Comparison of ENCODE assay signal across 27 cellular contexts in genomic region chr1:42779725-42780124, GRCh38. TPM values are rescaled to one million over a fixed set of nuclear protein-coding genes. Genes with fewer than 3 reads are reported as not detected.
DNase-seq lines count a peak whose midpoint lies in the region; ATAC-seq, FAIRE-seq and TF ChIP-seq lines count a peak whose summit lies in the region.
"Had no signal": no experiment of that assay in that cellular context is flagged by ENCODE, and none has a peak within 500 bp of the region (broad histone marks: within the 10 kb centered on the region; RNA-seq: fewer than 3 reads in every experiment).

No MANE protein-coding gene starts in this region.

- H3K9me3 ChIP-seq in Caco-2 = no peaks in the 10 kb centered on the region
- H3K9me3 ChIP-seq: BE2C, HAP-1 had no signal

- DNase-seq in activated CD8-positive, alpha-beta T cell treated with anti-CD3 and anti-CD28 coated beads for 36 hours = no peak
- no peak for DNase-seq in activated CD8-positive, alpha-beta T cell treated with anti-CD3 and anti-CD28 coated beads, Interleukin-2, amount 10 ng/mL, durations not matched to agents 7 days and 5 days
- DNase-seq in GM12865 (ENCODE audit: low read depth) (peak; percentile 44), GM19239 (ENCODE audit: insufficient read length, low spot score) (no peak), Caco-2 (no peak), NCI-H2196 (lab: John Stamatoyannopoulos, UW; ENCODE audit: unreplicated experiment) (no peak)
- DNase-seq: BE2C; CD4-positive, CD25-positive, alpha-beta regulatory T cell; COR-L47; DMS153; GF-D8; Karpas-422; NCI-H1092; NCI-H1436 treated with DMSO at 0.1 percent for 48 hours; NCI-H2029 treated with DMSO at 0.1 percent for 48 hours; NCI-H2171 treated with DMSO at 0.1 percent for 48 hours; NCI-H446 treated with DMSO at 0.1 percent for 48 hours; NCI-H69; Right ventricle myocardium superior had no signal

- H3K4me3 Mint-ChIP-seq in activated CD8-positive, alpha-beta T cell treated with anti-CD3 and anti-CD28 coated beads for 36 hours = no peak overlapping the region
- H3K4me3 Mint-ChIP-seq in activated CD8-positive, alpha-beta T cell treated with anti-CD3 and anti-CD28 coated beads, Interleukin-2, amount 10 ng/mL, durations not matched to agents 7 days and 5 days = no peak overlapping the region
- H3K4me3 Mint-ChIP-seq in activated T-helper 17 cell treated with anti-CD3 and anti-CD28 coated beads, Interleukin-2, amount 50 U/mL, for 72 hours = no peak overlapping the region
- no peak overlapping the region for H3K4me3 Mint-ChIP-seq in Caco-2 (ENCODE audit: unreplicated experiment)
- H3K4me3 Mint-ChIP-seq: IgD-negative memory B cell had no signal

- peaks cover 19% of the 10 kb centered on the region for H3K4me1 Mint-ChIP-seq in activated CD8-positive, alpha-beta T cell treated with anti-CD3 and anti-CD28 coated beads for 36 hours (ENCODE audit: low read depth)
- H3K4me1 Mint-ChIP-seq in activated CD8-positive, alpha-beta T cell treated with anti-CD3 and anti-CD28 coated beads, Interleukin-2, amount 10 ng/mL, durations not matched to agents 7 days and 5 days (ENCODE audit: low read depth) = peaks cover 38% of the 10 kb centered on the region
- peaks cover 6% of the 10 kb centered on the region for H3K4me1 Mint-ChIP-seq in activated T-helper 17 cell treated with anti-CD3 and anti-CD28 coated beads, Interleukin-2, amount 50 U/mL, for 72 hours
- H3K4me1 Mint-ChIP-seq in Caco-2 (ENCODE audit: low read depth, unreplicated experiment) = no peaks in the 10 kb centered on the region

- peak; percentile 76 for FAIRE-seq in GM19239 (lab: Jason Lieb, UNC)

- ATAC-seq in activated CD8-positive, alpha-beta T cell treated with anti-CD3 and anti-CD28 coated beads for 36 hours = no peak
- no peak for ATAC-seq in activated CD8-positive, alpha-beta T cell treated with anti-CD3 and anti-CD28 coated beads, Interleukin-2, amount 10 ng/mL, durations not matched to agents 7 days and 5 days
- peak; percentile 74 for ATAC-seq in activated T-helper 17 cell treated with anti-CD3 and anti-CD28 coated beads, Interleukin-2, amount 50 U/mL, for 72 hours (replicated peaks)
- no peak for ATAC-seq in esophagus mucosa
- ATAC-seq: Panc1 had no signal

- peaks cover under 1% of the 10 kb centered on the region for H3K36me3 ChIP-seq in Caco-2 (ENCODE audit: control insufficient read depth, insufficient read depth, low read length)

- no peaks in the 10 kb centered on the region for H3K27me3 ChIP-seq in Caco-2 (replicated peaks; ENCODE audit: control insufficient read depth, insufficient read depth, low read length)
- H3K27me3 ChIP-seq: BE2C had no signal

- no peaks in the 10 kb centered on the region for H3K4me1 ChIP-seq in Caco-2
- H3K4me1 ChIP-seq: BE2C, HAP-1 had no signal

- H3K27me3 Mint-ChIP-seq in activated CD8-positive, alpha-beta T cell treated with anti-CD3 and anti-CD28 coated beads for 36 hours = no peaks in the 10 kb centered on the region
- no peaks in the 10 kb centered on the region for H3K27me3 Mint-ChIP-seq in activated CD8-positive, alpha-beta T cell treated with anti-CD3 and anti-CD28 coated beads, Interleukin-2, amount 10 ng/mL, durations not matched to agents 7 days and 5 days (ENCODE audit: low read depth)
- H3K27me3 Mint-ChIP-seq in activated T-helper 17 cell treated with anti-CD3 and anti-CD28 coated beads, Interleukin-2, amount 50 U/mL, for 72 hours = no peaks in the 10 kb centered on the region
- no peaks in the 10 kb centered on the region for H3K27me3 Mint-ChIP-seq in Caco-2 (ENCODE audit: insufficient read depth, unreplicated experiment)
- H3K27me3 Mint-ChIP-seq: CD4-positive, CD25-positive, alpha-beta regulatory T cell; IgD-negative memory B cell had no signal

- no TSS peak for BruUV-seq in Caco-2 (replicated peaks; lab: Mats Ljungman, UMichigan)

- intact Hi-C loops in activated CD8-positive, alpha-beta T cell treated with anti-CD3 and anti-CD28 coated beads for 36 hours (cut with micrococcal nuclease) = no loop called here
- intact Hi-C loops in Caco-2 (cut with micrococcal nuclease; ENCODE audit: unreplicated experiment) = no loop called here

- peak overlapping the region; percentile 27 for H3K27ac Mint-ChIP-seq in activated CD8-positive, alpha-beta T cell treated with anti-CD3 and anti-CD28 coated beads for 36 hours
- no peak overlapping the region for H3K27ac Mint-ChIP-seq in activated CD8-positive, alpha-beta T cell treated with anti-CD3 and anti-CD28 coated beads, Interleukin-2, amount 10 ng/mL, durations not matched to agents 7 days and 5 days
- peak overlapping the region; percentile 46 for H3K27ac Mint-ChIP-seq in activated T-helper 17 cell treated with anti-CD3 and anti-CD28 coated beads, Interleukin-2, amount 50 U/mL, for 72 hours
- H3K27ac Mint-ChIP-seq in Caco-2 (ENCODE audit: unreplicated experiment) = no peak overlapping the region

- H3K4me3 ChIP-seq in GM12865 (ENCODE audit: low read depth, low read length) (no peak overlapping the region), Caco-2 (ENCODE audit: low read depth, low read length) (no peak overlapping the region)
- H3K4me3 ChIP-seq: HAP-1 had no signal

- CTCF ChIA-PET in activated CD8-positive, alpha-beta T cell treated with anti-CD3 and anti-CD28 coated beads for 36 hours (lab: Charles Lee) = interaction anchor here (0.6 to 1.5 kb wide), 6 partner anchors 68 to 578 kb away, joined by 3 to 8 read pairs (median 3); no protein-coding TSS in a partner anchor
- CTCF ChIA-PET in activated CD8-positive, alpha-beta T cell treated with anti-CD3 and anti-CD28 coated beads, Interleukin-2, amount 10 ng/mL, durations not matched to agents 7 days and 5 days (lab: Charles Lee) = interaction anchor here (1.0 to 8.9 kb wide), 8 partner anchors 12 to 293 kb away, joined by 3 to 90 read pairs (median 20); partner anchors contain the start of genes C1orf50, P3H1 and ZNF691
- CTCF ChIA-PET in Caco-2 (lab: Charles Lee) = no interaction called here

- H3K9me3 Mint-ChIP-seq in activated CD8-positive, alpha-beta T cell treated with anti-CD3 and anti-CD28 coated beads for 36 hours = no peaks in the 10 kb centered on the region
- no peaks in the 10 kb centered on the region for H3K9me3 Mint-ChIP-seq in activated CD8-positive, alpha-beta T cell treated with anti-CD3 and anti-CD28 coated beads, Interleukin-2, amount 10 ng/mL, durations not matched to agents 7 days and 5 days (ENCODE audit: insufficient read depth)
- no peaks in the 10 kb centered on the region for H3K9me3 Mint-ChIP-seq in activated T-helper 17 cell treated with anti-CD3 and anti-CD28 coated beads, Interleukin-2, amount 50 U/mL, for 72 hours
- no peaks in the 10 kb centered on the region for H3K9me3 Mint-ChIP-seq in Caco-2 (ENCODE audit: unreplicated experiment)
- H3K9me3 Mint-ChIP-seq: IgD-negative memory B cell had no signal

- POLR2A ChIA-PET in activated CD8-positive, alpha-beta T cell treated with anti-CD3 and anti-CD28 coated beads for 36 hours (lab: Charles Lee) = interaction anchor here (0.7 to 1.9 kb wide), 4 partner anchors 12 to 45 kb away, joined by 3 to 7 read pairs (median 3); partner anchors contain the start of genes C1orf50 and P3H1
- POLR2A ChIA-PET in activated CD8-positive, alpha-beta T cell treated with anti-CD3 and anti-CD28 coated beads, Interleukin-2, amount 10 ng/mL, durations not matched to agents 7 days and 5 days (lab: Charles Lee) = interaction anchor here (0.6 to 1.5 kb wide), 2 partner anchors 13 to 93 kb away, joined by 3 to 6 read pairs; partner anchors contain the start of genes C1orf50 and P3H1
- POLR2A ChIA-PET in Caco-2 (lab: Charles Lee) = no interaction called here

- TF ChIP-seq CTCF in activated CD8-positive, alpha-beta T cell treated with anti-CD3 and anti-CD28 coated beads for 36 hours (IDR thresholded peaks at IDR 0.05) = no peak
- TF ChIP-seq CTCF in GM12865 (IDR thresholded peaks at IDR 0.05; ENCODE audit: insufficient read depth, low read depth, low read length, missing control alignments) = no peak
- TF ChIP-seq CTCF in Caco-2 (IDR thresholded peaks at IDR 0.05; ENCODE audit: insufficient read depth in 1 of 2, low read depth in 1 of 2, low read length in 1 of 2, severe bottlenecking in 1 of 2, unreplicated experiment in 1 of 2) = no peak

- H3K36me3 Mint-ChIP-seq in activated CD8-positive, alpha-beta T cell treated with anti-CD3 and anti-CD28 coated beads for 36 hours (ENCODE audit: low read depth) = peaks cover 60% of the 10 kb centered on the region
- peaks cover 61% of the 10 kb centered on the region for H3K36me3 Mint-ChIP-seq in activated CD8-positive, alpha-beta T cell treated with anti-CD3 and anti-CD28 coated beads, Interleukin-2, amount 10 ng/mL, durations not matched to agents 7 days and 5 days (ENCODE audit: low read depth)
- H3K36me3 Mint-ChIP-seq in activated T-helper 17 cell treated with anti-CD3 and anti-CD28 coated beads, Interleukin-2, amount 50 U/mL, for 72 hours (ENCODE audit: low read depth) = peaks cover 79% of the 10 kb centered on the region
- peaks cover 44% of the 10 kb centered on the region for H3K36me3 Mint-ChIP-seq in Caco-2 (ENCODE audit: insufficient read depth, unreplicated experiment)

RNA-seq across cellular contexts. Expression of gene TMEM269, which starts 5.1 kb away (rescaled TPM):
- under 1 TPM; 0.22 to 0.32 TPM for total RNA-seq in activated CD8-positive, alpha-beta T cell treated with anti-CD3 and anti-CD28 coated beads for 36 hours
- under 1 TPM in 1 of 2 experiments, not detected in 1; 0.40 TPM for total RNA-seq in activated CD8-positive, alpha-beta T cell treated with anti-CD3 and anti-CD28 coated beads, Interleukin-2, amount 10 ng/mL, durations not matched to agents 7 days and 5 days
- total RNA-seq in activated T-helper 17 cell treated with anti-CD3 and anti-CD28 coated beads, Interleukin-2, amount 50 U/mL, for 72 hours = 1 to 10 TPM in 1 of 2 donors, under 1 TPM in 1; 0.15 to 2.8 TPM
- total RNA-seq in Caco-2 (2022) (0.58 and 0.68 TPM in 2 replicates), esophagus mucosa (0.08 TPM)
- total RNA-seq: A172, Daoy, MCF 10A, Right ventricle myocardium superior had no signal

RNA-seq across cellular contexts. Expression of gene C1orf50, which starts 12.7 kb away (rescaled TPM):
- total RNA-seq in activated CD8-positive, alpha-beta T cell treated with anti-CD3 and anti-CD28 coated beads for 36 hours = 1 to 10 TPM; 4.7 to 5.2 TPM
- total RNA-seq in activated CD8-positive, alpha-beta T cell treated with anti-CD3 and anti-CD28 coated beads, Interleukin-2, amount 10 ng/mL, durations not matched to agents 7 days and 5 days = 1 to 10 TPM; 6.3 to 6.7 TPM
- total RNA-seq in activated T-helper 17 cell treated with anti-CD3 and anti-CD28 coated beads, Interleukin-2, amount 50 U/mL, for 72 hours = 10 to 100 TPM in 1 of 2 donors, 1 to 10 TPM in 1; 6.5 to 10.7 TPM
- total RNA-seq in Caco-2 (2022) (6.1 and 6.3 TPM in 2 replicates), esophagus mucosa (6.1 TPM)

RNA-seq across cellular contexts. Expression of gene P3H1, which starts 12.9 kb away (rescaled TPM):
- total RNA-seq in activated CD8-positive, alpha-beta T cell treated with anti-CD3 and anti-CD28 coated beads for 36 hours = 10 to 100 TPM; 34.7 to 34.8 TPM
- 10 to 100 TPM; 42.9 to 45.5 TPM for total RNA-seq in activated CD8-positive, alpha-beta T cell treated with anti-CD3 and anti-CD28 coated beads, Interleukin-2, amount 10 ng/mL, durations not matched to agents 7 days and 5 days
- 10 to 100 TPM; 24.5 to 33.4 TPM for total RNA-seq in activated T-helper 17 cell treated with anti-CD3 and anti-CD28 coated beads, Interleukin-2, amount 50 U/mL, for 72 hours
- total RNA-seq in Caco-2 (2022) (20.5 and 21.2 TPM in 2 replicates), esophagus mucosa (7.1 TPM)

RNA-seq across cellular contexts. Expression of gene ERMAP, which starts 37.2 kb away (rescaled TPM):
- total RNA-seq in activated CD8-positive, alpha-beta T cell treated with anti-CD3 and anti-CD28 coated beads for 36 hours = 1 to 10 TPM; 3.9 to 4.4 TPM
- 1 to 10 TPM; 5.7 to 6.0 TPM for total RNA-seq in activated CD8-positive, alpha-beta T cell treated with anti-CD3 and anti-CD28 coated beads, Interleukin-2, amount 10 ng/mL, durations not matched to agents 7 days and 5 days
- total RNA-seq in activated T-helper 17 cell treated with anti-CD3 and anti-CD28 coated beads, Interleukin-2, amount 50 U/mL, for 72 hours = 1 to 10 TPM; 3.7 to 4.8 TPM
- total RNA-seq in Caco-2 (2022) = 4.8 and 5.2 TPM in 2 replicates
- total RNA-seq in esophagus mucosa = 10.6 TPM

RNA-seq across cellular contexts. Expression of gene SVBP, which starts 37.5 kb away (rescaled TPM):
- 10 to 100 TPM; 12.2 to 14.3 TPM for total RNA-seq in activated CD8-positive, alpha-beta T cell treated with anti-CD3 and anti-CD28 coated beads for 36 hours
- 10 to 100 TPM; 17.1 to 18.0 TPM for total RNA-seq in activated CD8-positive, alpha-beta T cell treated with anti-CD3 and anti-CD28 coated beads, Interleukin-2, amount 10 ng/mL, durations not matched to agents 7 days and 5 days
- total RNA-seq in activated T-helper 17 cell treated with anti-CD3 and anti-CD28 coated beads, Interleukin-2, amount 50 U/mL, for 72 hours = 10 to 100 TPM; 21.8 to 22.2 TPM
- total RNA-seq in Caco-2 (2022) (18.6 and 19.2 TPM in 2 replicates), esophagus mucosa (14.3 TPM)

Comparison
In these comparisons a context has a peak if more than half of its experiments do, and no peak if none do; other contexts are left out.
1. H3K27ac Mint-ChIP-seq: peak in activated CD8-positive, alpha-beta T cell treated with anti-CD3 and anti-CD28 coated beads for 36 hours (single experiment) and activated T-helper 17 cell treated with anti-CD3 and anti-CD28 coated beads, Interleukin-2, amount 50 U/mL, for 72 hours (single experiment); none in activated CD8-positive, alpha-beta T cell treated with anti-CD3 and anti-CD28 coated beads, Interleukin-2, amount 10 ng/mL, durations not matched to agents 7 days and 5 days (single experiment) and Caco-2 (single experiment).